ENCODE assay signal across 8 cellular contexts in the genomic region with DNA sequence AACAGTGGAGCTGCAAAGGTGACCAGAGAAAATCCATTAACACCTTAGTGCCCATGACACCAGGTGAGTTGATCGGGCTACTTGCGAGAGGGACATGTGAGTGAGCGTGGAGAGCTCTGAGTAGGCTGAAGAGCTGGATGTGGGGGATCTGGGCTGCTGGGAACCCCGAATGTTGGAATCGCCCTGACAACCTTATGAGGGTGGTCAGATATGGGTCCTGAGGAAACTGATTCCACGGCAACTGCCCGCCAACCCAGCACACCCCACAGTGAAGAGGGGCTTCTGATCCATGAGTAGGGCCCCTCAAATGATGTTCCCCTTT. TPM values are rescaled to one million over a fixed set of nuclear protein-coding genes. Genes with fewer than 3 reads are reported as not detected.
DNase-seq lines count a peak whose midpoint lies in the region; ATAC-seq and TF ChIP-seq lines count a peak whose summit lies in the region.

No MANE protein-coding gene starts in this region.

- TF ChIP-seq POLR2A in prostate gland (IDR thresholded peaks at IDR 0.05): no peak

- no peaks in the 10 kb centered on the region for H3K27me3 ChIP-seq in SJSA1 (replicated peaks)
- no peaks in the 10 kb centered on the region for H3K27me3 ChIP-seq in prostate gland (replicated peaks; ENCODE audit: insufficient read depth)

- no peaks in the 10 kb centered on the region; the same call in 1 of the 2 replicates for H3K36me3 ChIP-seq in SJSA1
- no peaks in the 10 kb centered on the region for H3K36me3 ChIP-seq in prostate gland

- peak overlapping the region; percentile 92 for H3K4me3 ChIP-seq in SJSA1
- H3K4me3 ChIP-seq in fibroblast of mammary gland (ENCODE audit: control insufficient read depth, low read depth, low read length): peak overlapping the region; percentile 86
- H3K4me3 ChIP-seq in prostate gland: peak overlapping the region; percentile 83 to 90

- H3K9me3 ChIP-seq in SJSA1 (replicated peaks) (no peaks in the 10 kb centered on the region), prostate gland (no peaks in the 10 kb centered on the region)

- TF ChIP-seq CTCF in fibroblast of mammary gland (conservative IDR thresholded peaks at IDR 0.05; ENCODE audit: control insufficient read depth, insufficient read depth, low read depth, low read length) (no peak), prostate gland (IDR thresholded peaks at IDR 0.05) (no peak)

- peaks cover 62% of the 10 kb centered on the region for H3K4me1 ChIP-seq in SJSA1 (replicated peaks)
- H3K4me1 ChIP-seq in prostate gland (replicated peaks): peaks cover 6% of the 10 kb centered on the region

- DNase-seq in SJSA1 (ENCODE audit: low read depth in 1 of 2, low spot score in 2 of 2): no peak
- DNase-seq in fibroblast of mammary gland (ENCODE audit: low read depth): no peak
- no peak for DNase-seq in prostate gland (ENCODE audit: low spot score)
- DNase-seq in stimulated activated CD4-positive, alpha-beta T cell treated with anti-CD3 and anti-CD28 coated beads, Interleukin-4, amount 100 ng/mL, for 4 hours: no peak
- DNase-seq in SW480 (ENCODE audit: low spot score): no peak
- no peak for DNase-seq in kidney tubule cell (ENCODE audit: low spot score)
- DNase-seq in ecto neural progenitor cell (ENCODE audit: low spot score): no peak

- H3K27ac ChIP-seq in SJSA1: peak overlapping the region; percentile 88
- H3K27ac ChIP-seq in prostate gland: peak overlapping the region; percentile 79 to 87

- intact Hi-C loops in prostate gland (cut with DNase I): loop anchor here (5.0 to 10.0 kb wide), 2 partner anchors 42 to 199 kb away; partner anchors contain the start of gene CEP350

- WGBS in prostate gland: 7% methylated on average over 7 of the region's 7 CpGs

- ATAC-seq in GM18511 (IDR thresholded peaks at IDR 0.05; ENCODE audit: unreplicated experiment): peak; percentile 5

RNA-seq across cellular contexts. Expression of gene QSOX1, which starts 0.7 kb away (rescaled TPM):
- total RNA-seq in SJSA1 (2014; rRNA removed; shearing (Covaris generic)): 163 and 262 TPM in 2 replicates
- total RNA-seq in prostate gland: 100 to 1,000 TPM in 1 of 2 donors, 10 to 100 TPM in 1; 77.3 to 471 TPM
